Comparison of ENCODE assay signal across 31 cellular contexts in genomic region chr6:14719273-14719672, GRCh38.
DNase-seq lines count a peak whose midpoint lies in the region; ATAC-seq and TF ChIP-seq lines count a peak whose summit lies in the region.
"Had no signal": no experiment of that assay in that cellular context is flagged by ENCODE, and none has a peak within 500 bp of the region (broad histone marks: within the 10 kb centered on the region; RNA-seq: fewer than 3 reads in every experiment).

No MANE protein-coding gene starts in this region.

- BruUV-seq in IMR-90 (replicated peaks; lab: Mats Ljungman, UMichigan): no TSS peak

- no peak overlapping the region for H2AK9ac ChIP-seq in IMR-90 (replicated peaks; ENCODE audit: low read depth, low read length, poor library complexity)

- H3K27ac ChIP-seq in cardiac muscle cell (peak overlapping the region; percentile 89), left ventricle myocardium inferior (replicated peaks) (no peak overlapping the region), IMR-90 (ENCODE audit: insufficient read depth, low read length) (no peak overlapping the region), right cardiac atrium (ENCODE audit: low read length) (no peak overlapping the region), suprapubic skin (no peak overlapping the region)
- H3K27ac ChIP-seq: A549, epithelial cell of prostate, thoracic aorta had no signal

- no peak overlapping the region for H3K4ac ChIP-seq in IMR-90 (ENCODE audit: low read depth, low read length)

- no peaks in the 10 kb centered on the region for H3K79me1 ChIP-seq in IMR-90 (ENCODE audit: low read depth in 1 of 2, low read length in 2 of 2)

- dilution Hi-C loops in IMR-90 (cut with HindIII; ENCODE audit: low sequenced_read_pairs, unreplicated experiment): no loop called here

- no peak overlapping the region for H4K8ac ChIP-seq in IMR-90 (ENCODE audit: low read depth in 2 of 2, low read length in 2 of 2)

- H3K23ac ChIP-seq in IMR-90 (ENCODE audit: low read depth, low read length): no peak overlapping the region

- H3K14ac ChIP-seq in IMR-90 (replicated peaks; ENCODE audit: low read depth, low read length): no peak overlapping the region

- H3K9me1 ChIP-seq in IMR-90 (ENCODE audit: insufficient read depth, low read length): no peaks in the 10 kb centered on the region

- 0 out of 2 replicates have a peak overlapping the region, but pooled peaks have one; percentile 2 for H2BK120ac ChIP-seq in IMR-90 (ENCODE audit: low read depth, low read length)

- H3K4me1 ChIP-seq in cardiac muscle cell (ENCODE audit: low read depth) (peaks cover 33% of the 10 kb centered on the region), left ventricle myocardium inferior (peaks cover 41% of the 10 kb centered on the region), IMR-90 (ENCODE audit: control insufficient read depth, insufficient read depth, low read length) (peaks cover 2% of the 10 kb centered on the region; the same call in 1 of the 2 replicates), right cardiac atrium (ENCODE audit: control insufficient read depth, insufficient read depth, low read length) (peaks cover 4% of the 10 kb centered on the region), suprapubic skin (peaks cover 30% of the 10 kb centered on the region)

- WGBS in IMR-90 (ENCODE audit: extremely low coverage in 2 of 2, insufficient read length in 1 of 2), 2 experiments: no CpG with 5 or more reads among the region's 7 CpGs
- WGBS in right cardiac atrium: 55% methylated on average over 7 of the region's 7 CpGs
- 79% methylated on average over 7 of the region's 7 CpGs for WGBS in suprapubic skin

- H3K27ac Mint-ChIP-seq in stimulated activated memory B cell treated with anti-CD40 and anti-IgM and Interleukin-4, amounts not matched to agents 10 μg/mL and 1 μg/mL and 100 μg/mL, for 72 hours: peak overlapping the region; percentile 79
- no peak overlapping the region for H3K27ac Mint-ChIP-seq in nephron progenitor cell
- H3K27ac Mint-ChIP-seq: activated CD8-positive, alpha-beta T cell treated with anti-CD3 and anti-CD28 coated beads, Interleukin-2, amount 10 ng/mL, durations not matched to agents 7 days and 5 days; activated naive CD8-positive, alpha-beta T cell treated with anti-CD3 and anti-CD28 coated beads, Interleukin-2, amount 10 ng/mL, durations not matched to agents 7 days and 5 days; H9; mesothelial cell of epicardium; T-helper 1 cell treated with Interleukin-12 subunit alpha and Interleukin-12 subunit beta and Interleukin-4 antibody, amounts not matched to agents 30 μg/mL and 1 μg/mL, for 36 hours had no signal

- H3K36me3 Mint-ChIP-seq in stimulated activated memory B cell treated with anti-CD40 and anti-IgM and Interleukin-4, amounts not matched to agents 10 μg/mL and 1 μg/mL and 100 μg/mL, for 72 hours: peaks cover 5% of the 10 kb centered on the region
- H3K36me3 Mint-ChIP-seq in nephron progenitor cell (ENCODE audit: low read depth): no peaks in the 10 kb centered on the region
- H3K36me3 Mint-ChIP-seq: mesothelial cell of epicardium had no signal

- DNase-seq in cardiac muscle cell (ENCODE audit: low read depth in 1 of 2, low spot score in 1 of 2): no peak
- no peak for DNase-seq in left ventricle myocardium inferior
- DNase-seq in IMR-90: no peak
- DNase-seq in right cardiac atrium: peak in 1 of 3 donors; percentile 48
- no peak for DNase-seq in suprapubic skin (ENCODE audit: low spot score in 2 of 2)
- no peak for DNase-seq in nephron progenitor cell
- DNase-seq: activated CD8-positive, alpha-beta T cell treated with anti-CD3 and anti-CD28 coated beads, Interleukin-2, amount 10 ng/mL, durations not matched to agents 7 days and 5 days; activated effector memory CD4-positive, alpha-beta T cell treated with anti-CD3 and anti-CD28 coated beads, Interleukin-2, amount 50 U/mL, for 16 hours; activated naive CD8-positive, alpha-beta T cell treated with anti-CD3 and anti-CD28 coated beads, Interleukin-2, amount 10 ng/mL, durations not matched to agents 7 days and 5 days; aorta; DMS153; effector CD8-positive, alpha-beta T cell; H9; islet precursor cell; MM.1S; NCI-H1105 treated with DMSO at 0.1 percent for 48 hours; NCI-H187 treated with DMSO at 0.1 percent for 48 hours; NCI-H510A treated with DMSO at 0.1 percent for 48 hours; PC-3; stimulated activated CD4-positive, alpha-beta T cell treated with anti-CD3 and anti-CD28 coated beads, Interleukin-15, amount 100 ng/mL, for 24 hours; stimulated activated naive CD4-positive, alpha-beta T cell treated with Interleukin-2 at 50 U/mL for 16 hours had no signal

- peak overlapping the region; percentile 32; the same call in 1 of the 3 replicates for H2BK15ac ChIP-seq in IMR-90 (ENCODE audit: low read depth, low read length)

- H2AK5ac ChIP-seq in IMR-90 (ENCODE audit: low read depth, low read length): peak overlapping the region; percentile 62

- intact Hi-C loops in left ventricle myocardium inferior (cut with micrococcal nuclease): no loop called here
- intact Hi-C loops in IMR-90 (cut with micrococcal nuclease): no loop called here
- intact Hi-C loops in right cardiac atrium (cut with DNase I): loop anchor here in 1 of 4 donors (10.0 kb wide), 1 partner anchor 504 kb away; no protein-coding TSS in a partner anchor

- H3K4me1 Mint-ChIP-seq in stimulated activated memory B cell treated with anti-CD40 and anti-IgM and Interleukin-4, amounts not matched to agents 10 μg/mL and 1 μg/mL and 100 μg/mL, for 72 hours: peaks cover 75% of the 10 kb centered on the region
- peaks cover 51% of the 10 kb centered on the region for H3K4me1 Mint-ChIP-seq in nephron progenitor cell

- H3K27me3 ChIP-seq in cardiac muscle cell (no peaks in the 10 kb centered on the region), left ventricle myocardium inferior (ENCODE audit: low read depth) (no peaks in the 10 kb centered on the region), IMR-90 (ENCODE audit: control insufficient read depth, insufficient read depth, low read length) (no peaks in the 10 kb centered on the region), right cardiac atrium (ENCODE audit: control insufficient read depth, insufficient read depth) (no peaks in the 10 kb centered on the region), suprapubic skin (no peaks in the 10 kb centered on the region)

- H2BK20ac ChIP-seq in IMR-90 (ENCODE audit: low read depth, low read length): peak overlapping the region; percentile 32; the same call in 1 of the 2 replicates

- H3K4me3 ChIP-seq in cardiac muscle cell (no peak overlapping the region), left ventricle myocardium inferior (no peak overlapping the region), IMR-90 (ENCODE audit: insufficient read depth, low read depth, low read length) (no peak overlapping the region), right cardiac atrium (ENCODE audit: low read length) (no peak overlapping the region), suprapubic skin (no peak overlapping the region)
- H3K4me3 ChIP-seq: A549, GM12878, thoracic aorta had no signal

- H4K91ac ChIP-seq in IMR-90 (ENCODE audit: insufficient read depth, low read depth, low read length): no peak overlapping the region

- POLR2A ChIA-PET in IMR-90 (lab: Charles Lee; ENCODE audit: unreplicated experiment): no interaction called here

- ATAC-seq in IMR-90 (ENCODE audit: low read depth) (no peak), right cardiac atrium (peak; percentile 59 to 61), HG02588 (IDR thresholded peaks at IDR 0.05; ENCODE audit: unreplicated experiment) (no peak)
- ATAC-seq in stimulated activated memory B cell treated with anti-CD40 and anti-IgM and Interleukin-4, amounts not matched to agents 10 μg/mL and 1 μg/mL and 100 μg/mL, for 72 hours: peak; percentile 52
- ATAC-seq: A549; activated CD4-positive, CD25-positive, alpha-beta regulatory T cell treated with anti-CD3 and anti-CD28 coated beads, Interleukin-2, amount 50 U/mL, for 24 hours; activated CD8-positive, alpha-beta T cell treated with anti-CD3 and anti-CD28 coated beads, Interleukin-2, amount 10 ng/mL, durations not matched to agents 7 days and 5 days; GM12878; PC-3; SK-N-SH treated with all-trans-retinoic acid at 6 μM for 48 hours had no signal

- no peaks in the 10 kb centered on the region for H3K27me3 Mint-ChIP-seq in stimulated activated memory B cell treated with anti-CD40 and anti-IgM and Interleukin-4, amounts not matched to agents 10 μg/mL and 1 μg/mL and 100 μg/mL, for 72 hours
- H3K27me3 Mint-ChIP-seq in nephron progenitor cell (ENCODE audit: low read depth, poor library complexity): peaks cover 6% of the 10 kb centered on the region
- H3K27me3 Mint-ChIP-seq: activated naive CD8-positive, alpha-beta T cell treated with anti-CD3 and anti-CD28 coated beads, Interleukin-2, amount 10 ng/mL, durations not matched to agents 7 days and 5 days had no signal

- CTCF ChIA-PET in IMR-90 (lab: Yijun Ruan, JAX): no interaction called here

- no peak overlapping the region for H3K56ac ChIP-seq in IMR-90 (ENCODE audit: extremely low read depth, insufficient read depth, low read length)

- H3K18ac ChIP-seq in IMR-90 (ENCODE audit: low read depth, low read length): no peak overlapping the region

- no peak for TF ChIP-seq EP300 in suprapubic skin (IDR thresholded peaks at IDR 0.05)

- in situ Hi-C loops in IMR-90 (cut with MboI; ENCODE audit: low sequenced_read_pairs): no loop called here

- H3K9ac ChIP-seq in IMR-90 (ENCODE audit: low read depth, low read length): no peak overlapping the region

- TF ChIP-seq CTCF in cardiac muscle cell (IDR thresholded peaks at IDR 0.05; ENCODE audit: low read depth, low read length) (no peak), left ventricle myocardium inferior (IDR thresholded peaks at IDR 0.05; ENCODE audit: borderline replicate concordance) (no peak), IMR-90 (conservative IDR thresholded peaks at IDR 0.05; ENCODE audit: low read depth, low read length) (no peak), suprapubic skin (IDR thresholded peaks at IDR 0.05) (no peak), nephron progenitor cell (IDR thresholded peaks at IDR 0.05) (no peak)

- no peaks in the 10 kb centered on the region for H4K20me1 ChIP-seq in IMR-90 (ENCODE audit: insufficient read depth, low read length)

- peaks cover 9% of the 10 kb centered on the region for H3K9me3 Mint-ChIP-seq in stimulated activated memory B cell treated with anti-CD40 and anti-IgM and Interleukin-4, amounts not matched to agents 10 μg/mL and 1 μg/mL and 100 μg/mL, for 72 hours
- peaks cover 4% of the 10 kb centered on the region for H3K9me3 Mint-ChIP-seq in nephron progenitor cell
- H3K9me3 Mint-ChIP-seq: H9, mesothelial cell of epicardium had no signal

- TF ChIP-seq POLR2A in IMR-90 (IDR thresholded peaks at IDR 0.05; ENCODE audit: low read depth, low read length) (no peak), suprapubic skin (IDR thresholded peaks at IDR 0.05) (no peak)

- no peak overlapping the region for H4K5ac ChIP-seq in IMR-90 (ENCODE audit: low read depth, low read length)

- H2BK5ac ChIP-seq in IMR-90 (ENCODE audit: low read depth, low read length, poor library complexity, severe bottlenecking): no peak overlapping the region

- no peak for TF ChIP-seq RAD21 in IMR-90 (IDR thresholded peaks at IDR 0.05; ENCODE audit: low read length)

- no peaks in the 10 kb centered on the region for H3K9me3 ChIP-seq in cardiac muscle cell (ENCODE audit: low read depth)
- no peaks in the 10 kb centered on the region for H3K9me3 ChIP-seq in left ventricle myocardium inferior (replicated peaks)
- H3K9me3 ChIP-seq in IMR-90 (ENCODE audit: control insufficient read depth, insufficient read depth, low read length): no peaks in the 10 kb centered on the region
- no peaks in the 10 kb centered on the region for H3K9me3 ChIP-seq in right cardiac atrium (ENCODE audit: control insufficient read depth, low read length)
- no peaks in the 10 kb centered on the region for H3K9me3 ChIP-seq in suprapubic skin
- H3K9me3 ChIP-seq: A549, thoracic aorta had no signal

- peak overlapping the region; percentile 63 for H3K4me3 Mint-ChIP-seq in stimulated activated memory B cell treated with anti-CD40 and anti-IgM and Interleukin-4, amounts not matched to agents 10 μg/mL and 1 μg/mL and 100 μg/mL, for 72 hours
- H3K4me3 Mint-ChIP-seq in nephron progenitor cell: no peak overlapping the region
- H3K4me3 Mint-ChIP-seq: activated CD8-positive, alpha-beta T cell treated with anti-CD3 and anti-CD28 coated beads, Interleukin-2, amount 10 ng/mL, durations not matched to agents 7 days and 5 days; activated naive CD8-positive, alpha-beta T cell treated with anti-CD3 and anti-CD28 coated beads, Interleukin-2, amount 10 ng/mL, durations not matched to agents 7 days and 5 days; H9; mesothelial cell of epicardium; T-helper 1 cell treated with Interleukin-12 subunit alpha and Interleukin-12 subunit beta and Interleukin-4 antibody, amounts not matched to agents 30 μg/mL and 1 μg/mL, for 36 hours had no signal

- no peak overlapping the region for H3K4me2 ChIP-seq in IMR-90 (ENCODE audit: low read depth, low read length)
- H3K4me2 ChIP-seq: A549 had no signal

- no peak overlapping the region for H2AFZ ChIP-seq in IMR-90 (replicated peaks; ENCODE audit: low read length, poor library complexity)

- H3K36me3 ChIP-seq in cardiac muscle cell (no peaks in the 10 kb centered on the region), left ventricle myocardium inferior (no peaks in the 10 kb centered on the region), IMR-90 (ENCODE audit: control insufficient read depth, insufficient read depth, low read length) (no peaks in the 10 kb centered on the region), suprapubic skin (no peaks in the 10 kb centered on the region)
- H3K36me3 ChIP-seq: thoracic aorta had no signal

Comparison
In these comparisons a context has a peak if more than half of its experiments do, and no peak if none do; other contexts are left out.
1. ATAC-seq: peak in right cardiac atrium (2 of 2) and stimulated activated memory B cell treated with anti-CD40 and anti-IgM and Interleukin-4, amounts not matched to agents 10 μg/mL and 1 μg/mL and 100 μg/mL, for 72 hours (single experiment); none in IMR-90 (single experiment) and HG02588 (single experiment).